10 cellular contexts compared by ENCODE assay signal in the genomic region with DNA sequence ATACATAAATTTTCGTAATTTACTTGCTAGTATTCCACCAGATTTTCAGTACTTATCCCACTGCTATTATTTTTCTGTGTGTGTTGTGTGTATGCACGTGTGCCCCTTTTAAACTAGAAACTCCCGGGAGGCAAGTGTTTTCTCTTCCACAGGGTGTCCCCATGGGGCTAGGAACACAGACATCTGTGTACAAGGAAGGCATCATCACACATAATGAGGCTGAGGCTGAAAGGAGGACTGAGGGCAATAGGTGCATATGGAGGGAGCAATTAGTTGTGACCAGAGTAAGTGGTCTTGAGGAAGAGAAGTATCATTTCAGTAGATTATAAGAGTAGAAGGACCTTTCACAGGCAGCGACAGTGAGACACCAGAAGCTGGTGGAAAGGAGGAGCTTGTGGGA. TPM values are rescaled to one million over a fixed set of nuclear protein-coding genes. Genes with fewer than 3 reads are reported as not detected.
A peak's percentile ranks its signal among the peaks of the same experiment; 100 is the strongest.
DNase-seq lines count a peak whose midpoint lies in the region; ATAC-seq, FAIRE-seq and TF ChIP-seq lines count a peak whose summit lies in the region.
"Had no signal": no experiment of that assay in that cellular context is flagged by ENCODE, and none has a peak within 500 bp of the region (broad histone marks: within the 10 kb centered on the region; RNA-seq: fewer than 3 reads in every experiment).

No MANE protein-coding gene starts in this region.

- no peak overlapping the region for H3K4me2 ChIP-seq in astrocyte (ENCODE audit: low read length)

- H3K27ac ChIP-seq in astrocyte (ENCODE audit: low read depth, low read length): no peak overlapping the region
- H3K27ac ChIP-seq in subcutaneous abdominal adipose tissue (ENCODE audit: low read depth, low read length): peak overlapping the region; percentile 92

- peaks cover 35% of the 10 kb centered on the region for H3K79me2 ChIP-seq in astrocyte (ENCODE audit: insufficient read depth, low read length)

- peaks cover 8% of the 10 kb centered on the region for H4K20me1 ChIP-seq in astrocyte (ENCODE audit: insufficient read depth, low read length)

- H3K9me3 ChIP-seq in astrocyte (ENCODE audit: insufficient read depth, low read depth, low read length) (no peaks in the 10 kb centered on the region), subcutaneous abdominal adipose tissue (ENCODE audit: control insufficient read depth in 5 of 5, low read length in 5 of 5) (no peaks in the 10 kb centered on the region)

- peaks cover 3% of the 10 kb centered on the region for H3K36me3 ChIP-seq in astrocyte (ENCODE audit: insufficient read depth, low read length)
- H3K36me3 ChIP-seq in subcutaneous abdominal adipose tissue (ENCODE audit: control insufficient read depth in 5 of 5, insufficient read depth in 5 of 5, low read length in 5 of 5): peaks cover 0 to under 1% (median 0%) of the 10 kb centered on the region in 5 donors

- peaks cover 53% of the 10 kb centered on the region for H3K4me1 Mint-ChIP-seq in activated naive CD4-positive, alpha-beta T cell treated with anti-CD3 and anti-CD28 coated beads, Interleukin-2, amount 50 U/mL, for 24 hours
- peaks cover 23% of the 10 kb centered on the region for H3K4me1 Mint-ChIP-seq in astrocyte (ENCODE audit: low read depth, unreplicated experiment)

- no peak for DNase-seq in activated naive CD4-positive, alpha-beta T cell treated with anti-CD3 and anti-CD28 coated beads, Interleukin-2, amount 50 U/mL, for 16 hours
- DNase-seq in NCI-H2171 (lab: John Stamatoyannopoulos, UW): peak; percentile 51
- DNase-seq in astrocyte (ENCODE audit: low read depth): no peak
- DNase-seq in CD1c-positive myeloid dendritic cell (ENCODE audit: extremely low spot score): no peak
- no peak for DNase-seq in NCI-H510A (lab: John Stamatoyannopoulos, UW)
- DNase-seq: cerebellar nuclear complex, NCI-H2081 treated with DMSO at 0.1 percent for 48 hours had no signal

- H3K27ac Mint-ChIP-seq in activated naive CD4-positive, alpha-beta T cell treated with anti-CD3 and anti-CD28 coated beads, Interleukin-2, amount 50 U/mL, for 24 hours: peak overlapping the region; percentile 26
- H3K27ac Mint-ChIP-seq in astrocyte (ENCODE audit: unreplicated experiment): no peak overlapping the region

- H3K27me3 ChIP-seq in astrocyte (ENCODE audit: insufficient read depth, low read length): no peaks in the 10 kb centered on the region
- no peaks in the 10 kb centered on the region for H3K27me3 ChIP-seq in subcutaneous abdominal adipose tissue (ENCODE audit: control insufficient read depth in 5 of 5, insufficient read depth in 4 of 5, low read length in 5 of 5)

- no peak overlapping the region for H2AFZ ChIP-seq in astrocyte (ENCODE audit: low read depth, low read length)

- H3K9ac ChIP-seq in astrocyte (ENCODE audit: low read length): no peak overlapping the region
- H3K9ac ChIP-seq in subcutaneous abdominal adipose tissue (ENCODE audit: low read length in 5 of 5): no peak overlapping the region

- no peak overlapping the region for H3K4me3 ChIP-seq in astrocyte (ENCODE audit: insufficient read depth, low read depth, low read length)
- no peak overlapping the region for H3K4me3 ChIP-seq in subcutaneous abdominal adipose tissue (ENCODE audit: low read depth in 1 of 5, low read length in 5 of 5)

- H3K4me1 ChIP-seq in astrocyte (ENCODE audit: insufficient read depth, low read length) (peaks cover 27% of the 10 kb centered on the region), subcutaneous abdominal adipose tissue (ENCODE audit: control insufficient read depth in 5 of 5, insufficient read depth in 5 of 5, low read length in 5 of 5) (peaks cover 18 to 52% (median 47%) of the 10 kb centered on the region in 5 donors)

- H3K36me3 Mint-ChIP-seq in activated naive CD4-positive, alpha-beta T cell treated with anti-CD3 and anti-CD28 coated beads, Interleukin-2, amount 50 U/mL, for 24 hours: peaks cover 2% of the 10 kb centered on the region
- no peaks in the 10 kb centered on the region for H3K36me3 Mint-ChIP-seq in astrocyte (ENCODE audit: low read depth, unreplicated experiment)

- peak overlapping the region; percentile 15 for H3K4me3 Mint-ChIP-seq in activated naive CD4-positive, alpha-beta T cell treated with anti-CD3 and anti-CD28 coated beads, Interleukin-2, amount 50 U/mL, for 24 hours
- peak overlapping the region; percentile 4 for H3K4me3 Mint-ChIP-seq in astrocyte (ENCODE audit: unreplicated experiment)

- TF ChIP-seq CTCF in astrocyte (IDR thresholded peaks at IDR 0.05; ENCODE audit: insufficient read depth, low read depth, low read length): no peak

- H3K9me3 Mint-ChIP-seq in activated naive CD4-positive, alpha-beta T cell treated with anti-CD3 and anti-CD28 coated beads, Interleukin-2, amount 50 U/mL, for 24 hours: no peaks in the 10 kb centered on the region
- no peaks in the 10 kb centered on the region for H3K9me3 Mint-ChIP-seq in astrocyte (ENCODE audit: unreplicated experiment)

- no peaks in the 10 kb centered on the region for H3K27me3 Mint-ChIP-seq in activated naive CD4-positive, alpha-beta T cell treated with anti-CD3 and anti-CD28 coated beads, Interleukin-2, amount 50 U/mL, for 24 hours
- no peaks in the 10 kb centered on the region for H3K27me3 Mint-ChIP-seq in astrocyte (ENCODE audit: low read depth, unreplicated experiment)

- FAIRE-seq in astrocyte (lab: Jason Lieb, UNC): no peak

- no peak for ATAC-seq in HG03280 (IDR thresholded peaks at IDR 0.05; ENCODE audit: unreplicated experiment)

RNA-seq across cellular contexts. Expression of gene DPAGT1, which starts 2.1 kb away (rescaled TPM):
- total RNA-seq in astrocyte: 44.1 and 47.1 TPM in 2 replicates

RNA-seq across cellular contexts. Expression of gene C2CD2L, which starts 3.4 kb away (rescaled TPM):
- total RNA-seq in astrocyte: 10.9 and 11.1 TPM in 2 replicates

RNA-seq across cellular contexts. Expression of gene HINFP, which starts 17.6 kb away (rescaled TPM):
- 22.7 and 27.8 TPM in 2 replicates for total RNA-seq in astrocyte

RNA-seq across cellular contexts. Expression of gene HMBS, which starts 19.1 kb away (rescaled TPM):
- 21.4 and 22.2 TPM in 2 replicates for total RNA-seq in astrocyte

RNA-seq across cellular contexts. Expression of gene VPS11, which starts 36.2 kb away (rescaled TPM):
- total RNA-seq in astrocyte: 22.4 and 24.0 TPM in 2 replicates
